26 cellular contexts compared by ENCODE assay signal in the genomic region with DNA sequence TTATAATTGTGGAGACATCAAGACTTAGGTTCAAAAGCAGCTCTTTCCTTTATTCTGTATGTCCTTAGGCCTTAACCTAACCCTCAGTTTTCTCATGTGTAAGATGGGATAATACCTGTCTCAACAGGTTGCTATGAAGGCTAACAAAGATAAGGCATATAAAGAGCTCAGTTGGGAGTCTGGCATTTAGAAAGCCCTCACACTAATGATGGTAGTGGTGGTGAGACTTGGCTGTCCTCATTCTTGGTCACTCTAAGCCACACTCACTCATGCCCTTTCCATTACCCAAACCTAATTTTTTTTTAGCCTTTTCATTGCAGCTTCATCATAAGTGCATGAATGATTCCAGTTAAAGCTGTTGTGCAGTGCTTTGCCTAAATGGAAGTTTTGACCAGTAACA.
"Had no signal": no experiment of that assay in that cellular context is flagged by ENCODE, and none has a peak within 500 bp of the region (broad histone marks: within the 10 kb centered on the region; RNA-seq: fewer than 3 reads in every experiment).

No MANE protein-coding gene starts in this region.

- DNase-seq: effector CD8-positive, alpha-beta T cell; effector memory CD8-positive, alpha-beta T cell; endodermal cell; erythroblast; foreskin keratinocyte; heart left ventricle; hypothalamus; immature natural killer cell; islet precursor cell; kidney; kidney glomerular epithelial cell; left colon; left lung; left ventricle myocardium superior; lower lobe of right lung; mesenchymal stem cell; mucosa of descending colon; naive B cell had no signal

- H3K79me2 ChIP-seq: hepatocyte had no signal

- H3K4me2 ChIP-seq: hepatocyte had no signal

- FAIRE-seq: colon, endometrium, frontal cortex, kidney had no signal

- H3K36me3 ChIP-seq: gastroesophageal sphincter, heart left ventricle, left lung, lower lobe of right lung had no signal

- H2AFZ ChIP-seq: hepatocyte had no signal

- H3K27me3 ChIP-seq: foreskin keratinocyte, gastroesophageal sphincter, heart left ventricle, hepatocyte, left lung had no signal

- H3K4me1 ChIP-seq: foreskin keratinocyte, lower lobe of right lung had no signal

- H3K9me3 ChIP-seq: gastroesophageal sphincter, heart left ventricle, left lung, lower lobe of right lung, mucosa of descending colon had no signal

- H3K27ac ChIP-seq: coronary artery, epithelial cell of prostate, foreskin keratinocyte, heart left ventricle, hepatocyte, left lung, lower lobe of right lung had no signal

- ATAC-seq: effector memory CD8-positive, alpha-beta T cell; esophagus mucosa; foreskin keratinocyte; heart left ventricle; left colon; left lung; lower lobe of right lung; mucosa of descending colon had no signal

- H3K4me3 ChIP-seq: coronary artery, gastroesophageal sphincter, heart left ventricle, hepatocyte, left lung, lower lobe of right lung, mucosa of descending colon had no signal
